In genomic region chr15:82129144-82129692, GRCh38 we compare ENCODE assay signal across 13 cellular contexts.
DNase-seq lines count a peak whose midpoint lies in the region; ATAC-seq, FAIRE-seq and TF ChIP-seq lines count a peak whose summit lies in the region.
"Had no signal": no experiment of that assay in that cellular context is flagged by ENCODE, and none has a peak within 500 bp of the region (broad histone marks: within the 10 kb centered on the region; RNA-seq: fewer than 3 reads in every experiment).

No MANE protein-coding gene starts in this region.

- TF ChIP-seq POLR2A in uterus (IDR thresholded peaks at IDR 0.05) = no peak
- no peak for TF ChIP-seq POLR2A in GM12891 (IDR thresholded peaks at IDR 0.05; ENCODE audit: low read depth, low read length)

- CTCF ChIA-PET in PC-3 (lab: Charles Lee) = no interaction called here
- CTCF ChIA-PET in activated CD4-positive, alpha-beta memory T cell treated with anti-CD3 and anti-CD28 coated beads, Interleukin-2, amount 10 ng/mL, durations not matched to agents 7 days and 5 days (lab: Charles Lee) = interaction anchor here (1.0 to 2.3 kb wide), 2 partner anchors 9 to 21 kb away, joined by 3 to 10 read pairs; no protein-coding TSS in a partner anchor

- H3K4me3 ChIP-seq in PC-3 (ENCODE audit: low read length) (no peak overlapping the region), brain microvascular endothelial cell (ENCODE audit: low read depth, low read length) (no peak overlapping the region), uterus (no peak overlapping the region)
- H3K4me3 ChIP-seq: BLaER1 treated with 17β-estradiol and CSF1 and Interleukin-3, amounts not matched to agents 10 nM and 100 nM; HAP-1; Peyer's patch had no signal

- no peak for ATAC-seq in PC-3
- no peak for ATAC-seq in GM21786 (IDR thresholded peaks at IDR 0.05; ENCODE audit: unreplicated experiment)

- in situ Hi-C loops in brain microvascular endothelial cell (cut with HindIII; ENCODE audit: low pct_ligation_motif_present, low sequenced_read_pairs) = no loop called here

- peaks cover 34% of the 10 kb centered on the region for H3K4me1 Mint-ChIP-seq in mesothelial cell of epicardium
- H3K4me1 Mint-ChIP-seq in activated CD4-positive, alpha-beta memory T cell treated with anti-CD3 and anti-CD28 coated beads, Interleukin-2, amount 10 ng/mL, durations not matched to agents 7 days and 5 days = peaks cover 10% of the 10 kb centered on the region

- no peak overlapping the region; the same call in 1 of the 2 replicates for H3K4me2 ChIP-seq in PC-3 (ENCODE audit: low read length)

- no peaks in the 10 kb centered on the region for H3K9me2 ChIP-seq in PC-3 (replicated peaks; ENCODE audit: low read length)

- H2AFZ ChIP-seq in PC-3 (ENCODE audit: low read length) = no peak overlapping the region

- no peaks in the 10 kb centered on the region for H3K9me3 ChIP-seq in PC-3 (ENCODE audit: low read length)
- no peaks in the 10 kb centered on the region for H3K9me3 ChIP-seq in uterus
- H3K9me3 ChIP-seq: BLaER1 treated with 17β-estradiol and CSF1 and Interleukin-3, amounts not matched to agents 10 nM and 100 nM; HAP-1; Peyer's patch had no signal

- intact Hi-C loops in PC-3 (cut with micrococcal nuclease) = no loop called here
- intact Hi-C loops in uterus (cut with DNase I; ENCODE audit: low total_unique reads) = no loop called here

- H3K36me3 ChIP-seq in PC-3 (ENCODE audit: low read depth, low read length) (no peaks in the 10 kb centered on the region), brain microvascular endothelial cell (replicated peaks) (no peaks in the 10 kb centered on the region), uterus (no peaks in the 10 kb centered on the region)

- H3K27me3 ChIP-seq in PC-3 (ENCODE audit: low read length) (no peaks in the 10 kb centered on the region), brain microvascular endothelial cell (replicated peaks) (no peaks in the 10 kb centered on the region), uterus (no peaks in the 10 kb centered on the region)
- H3K27me3 ChIP-seq: BLaER1 treated with 17β-estradiol and CSF1 and Interleukin-3, amounts not matched to agents 10 nM and 100 nM; Peyer's patch had no signal

- H3K4me1 ChIP-seq in PC-3 (ENCODE audit: insufficient read depth, low read length) (peaks cover 48% of the 10 kb centered on the region), uterus (peaks cover 0 to 13% of the 10 kb centered on the region in 2 donors)
- H3K4me1 ChIP-seq: HAP-1, Peyer's patch had no signal

- H3K36me3 Mint-ChIP-seq in mesothelial cell of epicardium = peaks cover 6% of the 10 kb centered on the region
- peaks cover 10% of the 10 kb centered on the region for H3K36me3 Mint-ChIP-seq in activated CD4-positive, alpha-beta memory T cell treated with anti-CD3 and anti-CD28 coated beads, Interleukin-2, amount 10 ng/mL, durations not matched to agents 7 days and 5 days (ENCODE audit: low read depth)

- H3K9ac ChIP-seq in PC-3 (ENCODE audit: low read length) = no peak overlapping the region
- H3K9ac ChIP-seq: BLaER1 treated with 17β-estradiol and CSF1 and Interleukin-3, amounts not matched to agents 10 nM and 100 nM had no signal

- no peak for TF ChIP-seq CTCF in PC-3 (conservative IDR thresholded peaks at IDR 0.05; ENCODE audit: low read depth, low read length)
- no peak for TF ChIP-seq CTCF in brain microvascular endothelial cell (IDR thresholded peaks at IDR 0.05; ENCODE audit: low read depth, low read length, missing control alignments)
- TF ChIP-seq CTCF in mesothelial cell of epicardium (IDR thresholded peaks at IDR 0.05; ENCODE audit: unreplicated experiment) = no peak
- no peak for TF ChIP-seq CTCF in uterus (IDR thresholded peaks at IDR 0.05)

- H3K9me3 Mint-ChIP-seq in mesothelial cell of epicardium = no peaks in the 10 kb centered on the region
- no peaks in the 10 kb centered on the region for H3K9me3 Mint-ChIP-seq in activated CD4-positive, alpha-beta memory T cell treated with anti-CD3 and anti-CD28 coated beads, Interleukin-2, amount 10 ng/mL, durations not matched to agents 7 days and 5 days

- no peaks in the 10 kb centered on the region for H3K27me3 Mint-ChIP-seq in mesothelial cell of epicardium (ENCODE audit: low read depth)
- no peaks in the 10 kb centered on the region for H3K27me3 Mint-ChIP-seq in activated CD4-positive, alpha-beta memory T cell treated with anti-CD3 and anti-CD28 coated beads, Interleukin-2, amount 10 ng/mL, durations not matched to agents 7 days and 5 days

- H3K4me3 Mint-ChIP-seq in mesothelial cell of epicardium = no peak overlapping the region
- H3K4me3 Mint-ChIP-seq in activated CD4-positive, alpha-beta memory T cell treated with anti-CD3 and anti-CD28 coated beads, Interleukin-2, amount 10 ng/mL, durations not matched to agents 7 days and 5 days = no peak overlapping the region

- POLR2A ChIA-PET in PC-3 (lab: Charles Lee; ENCODE audit: unreplicated experiment) = no interaction called here
- POLR2A ChIA-PET in activated CD4-positive, alpha-beta memory T cell treated with anti-CD3 and anti-CD28 coated beads, Interleukin-2, amount 10 ng/mL, durations not matched to agents 7 days and 5 days (lab: Charles Lee) = no interaction called here

- BruUV-seq in PC-3 (replicated peaks; lab: Mats Ljungman, UMichigan) = no TSS peak

- no peaks in the 10 kb centered on the region for H3F3A ChIP-seq in PC-3 (ENCODE audit: low read length, unreplicated experiment)

- no peaks in the 10 kb centered on the region for H3K79me2 ChIP-seq in PC-3 (ENCODE audit: low read length)

- peak overlapping the region; percentile 65 for H3K27ac Mint-ChIP-seq in mesothelial cell of epicardium
- no peak overlapping the region for H3K27ac Mint-ChIP-seq in activated CD4-positive, alpha-beta memory T cell treated with anti-CD3 and anti-CD28 coated beads, Interleukin-2, amount 10 ng/mL, durations not matched to agents 7 days and 5 days

- no peak for FAIRE-seq in GM12891 (lab: Jason Lieb, UNC)

- DNase-seq in PC-3 = no peak
- no peak for DNase-seq in brain microvascular endothelial cell
- no peak for DNase-seq in mesothelial cell of epicardium (ENCODE audit: low spot score in 2 of 2, unreplicated experiment in 2 of 2)
- DNase-seq in uterus = no peak
- DNase-seq in activated CD4-positive, alpha-beta memory T cell treated with anti-CD3 and anti-CD28 coated beads, Interleukin-2, amount 10 ng/mL, durations not matched to agents 7 days and 5 days = no peak
- DNase-seq in GM12891 (ENCODE audit: insufficient read length, low spot score) = no peak
- DNase-seq: NCI-H1417 treated with DMSO at 0.1 percent for 48 hours, NCI-H2029 treated with DMSO at 0.1 percent for 48 hours, NCI-H510A treated with DMSO at 0.1 percent for 48 hours, Peyer's patch had no signal

- peak overlapping the region; percentile 40; the same call in 1 of the 2 replicates for H3K27ac ChIP-seq in PC-3 (ENCODE audit: low read length)
- peak overlapping the region; percentile 73 for H3K27ac ChIP-seq in brain microvascular endothelial cell
- H3K27ac ChIP-seq in uterus = peak overlapping the region; percentile 36 to 55
- H3K27ac ChIP-seq: BLaER1 treated with 17β-estradiol and CSF1 and Interleukin-3, amounts not matched to agents 10 nM and 100 nM; Peyer's patch had no signal

- H4K20me1 ChIP-seq in PC-3 (ENCODE audit: low read length) = no peaks in the 10 kb centered on the region
- H4K20me1 ChIP-seq: BLaER1 treated with 17β-estradiol and CSF1 and Interleukin-3, amounts not matched to agents 10 nM and 100 nM had no signal

TF ChIP-seq in GM12891, 5 proteins besides CTCF, POLR2A, EP300 and RAD21:
- TF ChIP-seq PAX5 (IDR thresholded peaks at IDR 0.05; ENCODE audit: insufficient read depth, low read length, severe bottlenecking) (no peak), TAF1 (IDR thresholded peaks at IDR 0.05; ENCODE audit: low read depth, low read length) (no peak), POLR2AphosphoS5 (IDR thresholded peaks at IDR 0.05; ENCODE audit: low read depth, low read length) (no peak), SPI1 (IDR thresholded peaks at IDR 0.05; ENCODE audit: low read depth, low read length) (no peak), POU2F2 (IDR thresholded peaks at IDR 0.05; ENCODE audit: low read depth, low read length) (no peak)
